In the genomic region with DNA sequence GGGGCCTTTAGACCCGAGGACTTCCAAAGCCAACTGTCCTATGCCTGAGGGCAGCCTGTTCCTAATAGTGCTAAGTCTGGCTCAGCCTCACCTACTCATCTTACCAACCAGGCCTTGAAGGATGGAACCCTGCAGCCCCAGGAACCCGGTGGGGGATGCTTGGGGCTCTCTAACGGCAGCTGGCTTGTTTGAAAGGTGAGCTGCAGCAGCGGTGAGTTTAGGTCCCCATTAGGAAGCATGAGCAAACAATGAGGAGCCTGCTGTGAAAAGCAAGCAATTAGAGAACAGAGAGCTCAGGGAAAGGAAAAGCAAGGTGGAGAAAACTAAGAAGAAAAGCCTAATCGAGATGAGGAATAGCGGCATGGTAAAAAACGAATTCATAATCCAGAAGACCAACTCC, we compare ENCODE assay signal across 18 cellular contexts. TPM values are rescaled to one million over a fixed set of nuclear protein-coding genes. Genes with fewer than 3 reads are reported as not detected.
"Had no signal": no experiment of that assay in that cellular context is flagged by ENCODE, and none has a peak within 500 bp of the region (broad histone marks: within the 10 kb centered on the region; RNA-seq: fewer than 3 reads in every experiment).

No MANE protein-coding gene starts in this region.

- H3K27me3 Mint-ChIP-seq: activated T-helper 17 cell treated with anti-CD3 and anti-CD28 coated beads, Interleukin-2, amount 50 U/mL, for 72 hours had no signal

- ATAC-seq: activated naive CD4-positive, alpha-beta T cell treated with anti-CD3 and anti-CD28 coated beads, Interleukin-2, amount 50 U/mL, for 72 hours; activated T-helper 17 cell treated with anti-CD3 and anti-CD28 coated beads, Interleukin-2, amount 50 U/mL, for 72 hours; foreskin keratinocyte; sciatic nerve had no signal

- H3K4me1 ChIP-seq: foreskin keratinocyte, left ventricle myocardium inferior, testis, uterus had no signal

- H3K36me3 ChIP-seq: uterus had no signal

- H3K4me1 Mint-ChIP-seq: activated T-helper 17 cell treated with anti-CD3 and anti-CD28 coated beads, Interleukin-2, amount 50 U/mL, for 72 hours; nephron progenitor cell had no signal

- H3K27me3 ChIP-seq: foreskin keratinocyte, testis, uterus had no signal

- H3K4me3 Mint-ChIP-seq: activated T-helper 17 cell treated with anti-CD3 and anti-CD28 coated beads, Interleukin-2, amount 50 U/mL, for 72 hours; brain; nephron progenitor cell had no signal

- H3K4me3 ChIP-seq: left ventricle myocardium inferior, testis, uterus had no signal

- H3K27ac Mint-ChIP-seq: activated T-helper 17 cell treated with anti-CD3 and anti-CD28 coated beads, Interleukin-2, amount 50 U/mL, for 72 hours; brain; nephron progenitor cell had no signal

- H3K9me3 ChIP-seq: left ventricle myocardium inferior, testis, uterus had no signal

- H3K27ac ChIP-seq: foreskin keratinocyte, left ventricle myocardium inferior, testis, uterus had no signal

- DNase-seq: activated T-cell treated with anti-CD3 and anti-CD28 coated beads, Interleukin-2, amount 50 U/mL, for 1 hour; aorta; foreskin keratinocyte; left ventricle myocardium inferior; mammary epithelial cell; nephron progenitor cell; nucleus accumbens; small intestine; stimulated activated CD4-positive, alpha-beta T cell treated with anti-CD3 and anti-CD28 coated beads, Interleukin-2, amount 100 ng/mL, for 24 hours; stimulated activated naive CD4-positive, alpha-beta T cell; testis; trophoblast cell; uterus had no signal

- H3K9me3 Mint-ChIP-seq: activated naive CD4-positive, alpha-beta T cell treated with anti-CD3 and anti-CD28 coated beads, Interleukin-2, amount 50 U/mL, for 72 hours; activated T-helper 17 cell treated with anti-CD3 and anti-CD28 coated beads, Interleukin-2, amount 50 U/mL, for 72 hours; nephron progenitor cell had no signal

RNA-seq across cellular contexts. Expression of a gene that starts 45.6 kb away (rescaled TPM):
- total RNA-seq: glomerular endothelial cell had no signal
